ENCODE assay signal across 8 cellular contexts in the genomic region with DNA sequence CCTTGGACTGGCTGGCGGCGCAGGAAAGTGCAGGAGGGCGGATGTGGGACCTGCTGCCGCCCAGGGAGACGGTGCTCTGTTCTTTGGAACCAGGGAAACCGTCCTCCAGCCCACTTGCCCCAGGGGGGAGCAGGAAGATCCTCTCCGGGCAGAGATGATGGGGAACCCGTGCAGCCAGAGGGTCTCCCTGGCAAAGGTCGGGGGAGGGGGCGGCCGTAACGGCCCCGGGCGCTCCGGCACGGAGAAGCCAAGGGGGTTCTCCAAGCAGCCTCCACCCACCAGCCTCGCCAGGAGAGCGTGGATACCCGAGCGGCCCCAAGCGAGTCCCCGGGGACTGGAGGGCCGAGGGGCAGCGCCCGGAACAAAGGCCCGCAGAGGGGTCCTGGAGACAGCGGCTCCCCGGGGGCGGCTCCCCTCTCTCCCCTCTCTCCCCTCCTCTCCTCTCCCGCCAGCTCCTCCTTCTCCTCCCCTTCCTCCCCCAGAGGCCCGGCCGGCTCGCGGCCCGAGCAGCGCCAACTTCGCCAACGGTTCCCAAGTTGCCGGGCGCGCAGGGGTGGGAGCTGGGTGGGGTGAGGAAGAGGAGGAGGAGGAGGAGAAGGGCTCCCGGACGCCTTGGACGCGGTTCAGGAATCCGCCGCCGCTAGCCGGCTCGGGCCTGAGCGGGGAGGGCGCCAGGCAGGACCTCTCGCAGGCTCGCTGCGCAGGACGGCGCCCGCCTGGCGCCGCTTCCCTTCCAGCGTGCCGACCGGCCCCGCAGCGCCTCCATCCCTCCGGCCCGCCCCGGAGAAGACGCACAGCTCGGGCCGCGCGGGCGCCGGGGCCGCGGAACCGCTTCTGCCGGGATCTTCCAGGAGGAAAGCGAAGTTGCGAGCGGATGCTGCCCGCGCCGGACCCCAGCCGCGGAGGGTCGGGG. TPM values are rescaled to one million over a fixed set of nuclear protein-coding genes. Genes with fewer than 3 reads are reported as not detected.
DNase-seq lines count a peak whose midpoint lies in the region; ATAC-seq and TF ChIP-seq lines count a peak whose summit lies in the region.

A gene with protein sequence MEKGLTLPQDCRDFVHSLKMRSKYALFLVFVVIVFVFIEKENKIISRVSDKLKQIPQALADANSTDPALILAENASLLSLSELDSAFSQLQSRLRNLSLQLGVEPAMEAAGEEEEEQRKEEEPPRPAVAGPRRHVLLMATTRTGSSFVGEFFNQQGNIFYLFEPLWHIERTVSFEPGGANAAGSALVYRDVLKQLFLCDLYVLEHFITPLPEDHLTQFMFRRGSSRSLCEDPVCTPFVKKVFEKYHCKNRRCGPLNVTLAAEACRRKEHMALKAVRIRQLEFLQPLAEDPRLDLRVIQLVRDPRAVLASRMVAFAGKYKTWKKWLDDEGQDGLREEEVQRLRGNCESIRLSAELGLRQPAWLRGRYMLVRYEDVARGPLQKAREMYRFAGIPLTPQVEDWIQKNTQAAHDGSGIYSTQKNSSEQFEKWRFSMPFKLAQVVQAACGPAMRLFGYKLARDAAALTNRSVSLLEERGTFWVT (plus strand): TSS at position 640 of the 913 bp plus-strand sequence. CDS start 41,448 bp downstream, outside the sequence.

- TF ChIP-seq CTCF in PC-9 (conservative IDR thresholded peaks at IDR 0.05) (no peak), colonic mucosa (IDR thresholded peaks at IDR 0.05) (no peak)

- no peaks in the 10 kb centered on the region for H3K9me2 ChIP-seq in PC-9 (ENCODE audit: insufficient read depth)

- H3K9ac ChIP-seq in colonic mucosa (ENCODE audit: low read depth in 2 of 2, low read length in 2 of 2), result peak within 1 kb of the TSS; percentile 58 to 86

- H3K4me1 ChIP-seq in PC-9 (replicated peaks; ENCODE audit: insufficient read depth) (peaks cover 41% of the 10 kb centered on the region), colonic mucosa (peaks cover 3% of the 10 kb centered on the region)

- no peaks in the 10 kb centered on the region for H4K20me1 ChIP-seq in PC-9 (ENCODE audit: insufficient read depth)

- BruUV-seq in PC-9 (replicated peaks; lab: Mats Ljungman, UMichigan), result no TSS peak

- CTCF ChIA-PET in PC-9 (lab: Charles Lee), result interaction anchor here (1.2 kb wide), 1 partner anchor 35 kb away, joined by 18 read pairs; no protein-coding TSS in a partner anchor

- H3K4me2 ChIP-seq in PC-9, result peak within 1 kb of the TSS; percentile 99

- peaks cover 16% of the 10 kb centered on the region for H3F3A ChIP-seq in PC-9 (ENCODE audit: insufficient read depth, low read depth)

- H2AFZ ChIP-seq in PC-9, result peak within 1 kb of the TSS; percentile 93

- intact Hi-C loops in PC-9 (cut with micrococcal nuclease; ENCODE audit: unreplicated experiment) (loop anchor here (10.0 kb wide), 1 partner anchor 129 kb away; no protein-coding TSS in a partner anchor), colonic mucosa (cut with DNase I) (no loop called here)

- DNase-seq in NCI-H526 (lab: John Stamatoyannopoulos, UW), result peak; percentile 20 to 57
- no peak for DNase-seq in NCI-H526 treated with DMSO at 0.1 percent for 48 hours (lab: John Stamatoyannopoulos, UW)
- peak in 1 of 2 experiments; percentile 58 for DNase-seq in PC-9
- peak; percentile 67 for DNase-seq in colonic mucosa
- peak; percentile 58 for DNase-seq in left lobe of liver (ENCODE audit: low spot score)
- peak; percentile 43 for DNase-seq in stimulated activated naive CD8-positive, alpha-beta T cell treated with anti-CD3 and anti-CD28 coated beads, Interleukin-15, Interleukin-2, amounts not matched to agents 100 U/mL and 50 U/mL, for 24 hours
- no peak for DNase-seq in DMS153 (lab: John Stamatoyannopoulos, UW)

- peak; percentile 87 for ATAC-seq in left lobe of liver
- peak; percentile 48 for ATAC-seq in stimulated activated naive CD8-positive, alpha-beta T cell treated with anti-CD3 and anti-CD28 coated beads, Interleukin-15, Interleukin-2, amounts not matched to agents 100 U/mL and 50 U/mL, for 24 hours
- no peak for ATAC-seq in GM21786 (IDR thresholded peaks at IDR 0.05; ENCODE audit: unreplicated experiment)

- H3K79me2 ChIP-seq in PC-9 (ENCODE audit: low read depth), result peaks cover 38% of the 10 kb centered on the region

- peak within 1 kb of the TSS; percentile 74 for H3K4me3 ChIP-seq in PC-9
- peak within 1 kb of the TSS; percentile 57 for H3K4me3 ChIP-seq in colonic mucosa

- H3K36me3 ChIP-seq in PC-9 (ENCODE audit: low read depth) (no peaks in the 10 kb centered on the region), colonic mucosa (no peaks in the 10 kb centered on the region)

- no peaks in the 10 kb centered on the region for H3K27me3 ChIP-seq in PC-9 (ENCODE audit: insufficient read depth, low read depth)
- peaks cover 26% of the 10 kb centered on the region for H3K27me3 ChIP-seq in colonic mucosa

- POLR2A ChIA-PET in PC-9 (lab: Charles Lee; ENCODE audit: unreplicated experiment), result interaction anchor here (0.5 to 0.7 kb wide), 2 partner anchors 53 to 234 kb away, joined by 3 to 4 read pairs; no protein-coding TSS in a partner anchor

- H3K9me3 ChIP-seq in PC-9 (ENCODE audit: insufficient read depth, low read depth), result no peaks in the 10 kb centered on the region
- no peaks in the 10 kb centered on the region for H3K9me3 ChIP-seq in colonic mucosa

- H3K27ac ChIP-seq in PC-9, result no peak within 1 kb of the TSS
- H3K27ac ChIP-seq in colonic mucosa, result peak within 1 kb of the TSS; percentile 77

RNA-seq across cellular contexts. Expression of the gene that starts here (rescaled TPM):
- total RNA-seq in PC-9 (2021) (21.3 and 23.3 TPM in 2 replicates), colonic mucosa (1 to 10 TPM; 2.5 to 3.4 TPM), left lobe of liver (1.3 TPM)

Comparison
In these comparisons a context has a peak if more than half of its experiments do, and no peak if none do; other contexts are left out.
1. DNase-seq: peak in NCI-H526 (2 of 2), colonic mucosa (single experiment), left lobe of liver (single experiment) and stimulated activated naive CD8-positive, alpha-beta T cell treated with anti-CD3 and anti-CD28 coated beads, Interleukin-15, Interleukin-2, amounts not matched to agents 100 U/mL and 50 U/mL, for 24 hours (single experiment); none in NCI-H526 treated with DMSO at 0.1 percent for 48 hours (single experiment) and DMS153 (single experiment).